8 cellular contexts compared by ENCODE assay signal in genomic region chr6:149716584-149716983, GRCh38. TPM values are rescaled to one million over a fixed set of nuclear protein-coding genes. Genes with fewer than 3 reads are reported as not detected.
DNase-seq lines count a peak whose midpoint lies in the region; ATAC-seq and TF ChIP-seq lines count a peak whose summit lies in the region.

No MANE protein-coding gene starts in this region.

- peaks cover 4% of the 10 kb centered on the region for H3K27me3 Mint-ChIP-seq in activated naive CD4-positive, alpha-beta T cell treated with anti-CD3 and anti-CD28 coated beads, Interleukin-2, amount 10 ng/mL, durations not matched to agents 7 days and 5 days
- H3K27me3 Mint-ChIP-seq in activated CD8-positive, alpha-beta T cell treated with anti-CD3 and anti-CD28 coated beads, Interleukin-2, amount 10 ng/mL, durations not matched to agents 7 days and 5 days (ENCODE audit: low read depth) = no peaks in the 10 kb centered on the region
- peaks cover 6 to 15% (median 10%) of the 10 kb centered on the region in 3 donors for H3K27me3 Mint-ChIP-seq in immature natural killer cell (ENCODE audit: low read depth in 3 of 3)

- CTCF ChIA-PET in activated naive CD4-positive, alpha-beta T cell treated with anti-CD3 and anti-CD28 coated beads, Interleukin-2, amount 10 ng/mL, durations not matched to agents 7 days and 5 days (lab: Charles Lee) = interaction anchor here (0.7 to 2.2 kb wide), 4 partner anchors 21 to 699 kb away, joined by 3 to 5 read pairs (median 4); partner anchors contain the start of gene GINM1
- CTCF ChIA-PET in activated CD8-positive, alpha-beta T cell treated with anti-CD3 and anti-CD28 coated beads, Interleukin-2, amount 10 ng/mL, durations not matched to agents 7 days and 5 days (lab: Charles Lee) = interaction anchor here (0.9 to 1.6 kb wide), 3 partner anchors 19 to 69 kb away, joined by 3 to 8 read pairs (median 3); no protein-coding TSS in a partner anchor

- peak overlapping the region; percentile 91 for H3K4me3 Mint-ChIP-seq in activated naive CD4-positive, alpha-beta T cell treated with anti-CD3 and anti-CD28 coated beads, Interleukin-2, amount 10 ng/mL, durations not matched to agents 7 days and 5 days
- peak overlapping the region; percentile 90 for H3K4me3 Mint-ChIP-seq in activated CD8-positive, alpha-beta T cell treated with anti-CD3 and anti-CD28 coated beads, Interleukin-2, amount 10 ng/mL, durations not matched to agents 7 days and 5 days
- peak overlapping the region; percentile 95 to 97 (median 95) for H3K4me3 Mint-ChIP-seq in immature natural killer cell

- TF ChIP-seq CTCF in tibial artery (IDR thresholded peaks at IDR 0.05) = no peak

- intact Hi-C loops in tibial artery (cut with DNase I; ENCODE audit: low total_unique reads) = loop anchor here (10.0 kb wide), 1 partner anchor 208 kb away; the partner anchor contains the start of gene RAET1G

- POLR2A ChIA-PET in activated CD8-positive, alpha-beta T cell treated with anti-CD3 and anti-CD28 coated beads, Interleukin-2, amount 10 ng/mL, durations not matched to agents 7 days and 5 days (lab: Charles Lee) = interaction anchor here (0.5 to 2.5 kb wide), 8 partner anchors 10 to 400 kb away, joined by 3 to 24 read pairs (median 6); partner anchors contain the start of genes NUP43, PCMT1 and PPIL4

- H3K27me3 ChIP-seq in tibial artery = no peaks in the 10 kb centered on the region

- H3K9me3 Mint-ChIP-seq in activated naive CD4-positive, alpha-beta T cell treated with anti-CD3 and anti-CD28 coated beads, Interleukin-2, amount 10 ng/mL, durations not matched to agents 7 days and 5 days = no peaks in the 10 kb centered on the region
- H3K9me3 Mint-ChIP-seq in activated CD8-positive, alpha-beta T cell treated with anti-CD3 and anti-CD28 coated beads, Interleukin-2, amount 10 ng/mL, durations not matched to agents 7 days and 5 days (ENCODE audit: insufficient read depth) = no peaks in the 10 kb centered on the region
- no peaks in the 10 kb centered on the region for H3K9me3 Mint-ChIP-seq in immature natural killer cell

- peaks cover 26% of the 10 kb centered on the region for H3K36me3 Mint-ChIP-seq in activated naive CD4-positive, alpha-beta T cell treated with anti-CD3 and anti-CD28 coated beads, Interleukin-2, amount 10 ng/mL, durations not matched to agents 7 days and 5 days
- peaks cover 35% of the 10 kb centered on the region for H3K36me3 Mint-ChIP-seq in activated CD8-positive, alpha-beta T cell treated with anti-CD3 and anti-CD28 coated beads, Interleukin-2, amount 10 ng/mL, durations not matched to agents 7 days and 5 days (ENCODE audit: low read depth)
- H3K36me3 Mint-ChIP-seq in immature natural killer cell = no peaks in the 10 kb centered on the region

- peaks cover 0 to 29% (median 16%) of the 10 kb centered on the region in 4 donors for H3K4me1 ChIP-seq in tibial artery

- H3K9me3 ChIP-seq in tibial artery = no peaks in the 10 kb centered on the region

- no peak for DNase-seq in activated naive CD4-positive, alpha-beta T cell treated with anti-CD3 and anti-CD28 coated beads, Interleukin-2, amount 10 ng/mL, durations not matched to agents 7 days and 5 days
- no peak for DNase-seq in activated naive CD4-positive, alpha-beta T cell (lab: John Stamatoyannopoulos, UW)
- DNase-seq in activated CD8-positive, alpha-beta T cell treated with anti-CD3 and anti-CD28 coated beads, Interleukin-2, amount 10 ng/mL, durations not matched to agents 7 days and 5 days = no peak
- no peak for DNase-seq in immature natural killer cell
- DNase-seq in tibial artery = no peak
- no peak for DNase-seq in putamen (ENCODE audit: low spot score)

- H3K27ac Mint-ChIP-seq in activated naive CD4-positive, alpha-beta T cell treated with anti-CD3 and anti-CD28 coated beads, Interleukin-2, amount 10 ng/mL, durations not matched to agents 7 days and 5 days = peak overlapping the region; percentile 99
- peak overlapping the region; percentile 84 for H3K27ac Mint-ChIP-seq in activated CD8-positive, alpha-beta T cell treated with anti-CD3 and anti-CD28 coated beads, Interleukin-2, amount 10 ng/mL, durations not matched to agents 7 days and 5 days
- peak overlapping the region; percentile 77 to 98 (median 92) for H3K27ac Mint-ChIP-seq in immature natural killer cell

- no peak for ATAC-seq in activated CD8-positive, alpha-beta T cell treated with anti-CD3 and anti-CD28 coated beads, Interleukin-2, amount 10 ng/mL, durations not matched to agents 7 days and 5 days
- no peak for ATAC-seq in GM19455 (IDR thresholded peaks at IDR 0.05; ENCODE audit: unreplicated experiment)
- no peak for ATAC-seq in GM21367 (IDR thresholded peaks at IDR 0.05; ENCODE audit: unreplicated experiment)

- H3K27ac ChIP-seq in tibial artery = peak overlapping the region; percentile 97 to 99

- H3K4me1 Mint-ChIP-seq in activated naive CD4-positive, alpha-beta T cell treated with anti-CD3 and anti-CD28 coated beads, Interleukin-2, amount 10 ng/mL, durations not matched to agents 7 days and 5 days = peaks cover 43% of the 10 kb centered on the region
- H3K4me1 Mint-ChIP-seq in activated CD8-positive, alpha-beta T cell treated with anti-CD3 and anti-CD28 coated beads, Interleukin-2, amount 10 ng/mL, durations not matched to agents 7 days and 5 days (ENCODE audit: low read depth) = peaks cover 37% of the 10 kb centered on the region
- H3K4me1 Mint-ChIP-seq in immature natural killer cell = peaks cover 38 to 54% of the 10 kb centered on the region in 2 donors

- H3K4me3 ChIP-seq in tibial artery = peak overlapping the region; percentile 87

- H3K36me3 ChIP-seq in tibial artery = peaks cover 0 to 4% (median 0%) of the 10 kb centered on the region in 3 donors

RNA-seq across cellular contexts. Expression of gene LATS1, which starts 1.3 kb away (rescaled TPM):
- total RNA-seq in activated CD8-positive, alpha-beta T cell treated with anti-CD3 and anti-CD28 coated beads, Interleukin-2, amount 10 ng/mL, durations not matched to agents 7 days and 5 days = 10 to 100 TPM; 33.2 to 33.9 TPM
- 10 to 100 TPM in 1 of 3 donors, 1 to 10 TPM in 2; 3.8 to 13.5 (median 6.3) TPM for polyA plus RNA-seq in immature natural killer cell

RNA-seq across cellular contexts. Expression of gene NUP43, which starts 29.7 kb away (rescaled TPM):
- total RNA-seq in activated CD8-positive, alpha-beta T cell treated with anti-CD3 and anti-CD28 coated beads, Interleukin-2, amount 10 ng/mL, durations not matched to agents 7 days and 5 days = 10 to 100 TPM; 67.7 to 69.4 TPM
- 1 to 10 TPM; 1.5 to 6.8 (median 2.9) TPM for polyA plus RNA-seq in immature natural killer cell

RNA-seq across cellular contexts. Expression of gene PCMT1, which starts 33.0 kb away (rescaled TPM):
- 100 to 1,000 TPM; 102 to 104 TPM for total RNA-seq in activated CD8-positive, alpha-beta T cell treated with anti-CD3 and anti-CD28 coated beads, Interleukin-2, amount 10 ng/mL, durations not matched to agents 7 days and 5 days
- 100 to 1,000 TPM; 160 to 283 (median 172) TPM for polyA plus RNA-seq in immature natural killer cell
